Comparison of ENCODE assay signal across 8 cellular contexts in genomic region chr17:33520404-33521032, GRCh38.
A peak's percentile ranks its signal among the peaks of the same experiment; 100 is the strongest.
DNase-seq lines count a peak whose midpoint lies in the region; ATAC-seq, FAIRE-seq and TF ChIP-seq lines count a peak whose summit lies in the region.

No MANE protein-coding gene starts in this region.

- H2BK12ac ChIP-seq in H1 (ENCODE audit: low read depth, low read length): no peak overlapping the region

- H3K36me3 ChIP-seq in Karpas-422 (ENCODE audit: insufficient read depth, low read length) (no peaks in the 10 kb centered on the region), H1 (ENCODE audit: control insufficient read depth in 2 of 4, insufficient read depth in 4 of 4, low read length in 3 of 4) (no peaks in the 10 kb centered on the region), thyroid gland (no peaks in the 10 kb centered on the region)

- H3K79me2 ChIP-seq in Karpas-422 (ENCODE audit: low read length) (no peaks in the 10 kb centered on the region), H1 (ENCODE audit: control insufficient read depth in 1 of 2, insufficient read depth in 2 of 2, low read length in 2 of 2) (no peaks in the 10 kb centered on the region)

- H2AK5ac ChIP-seq in H1 (ENCODE audit: low read depth, low read length): no peak overlapping the region

- peak overlapping the region; percentile 19; the same call in 1 of the 2 replicates for H3K18ac ChIP-seq in H1 (ENCODE audit: extremely low read depth, low read length)

- H2BK5ac ChIP-seq in H1 (ENCODE audit: low read depth, low read length): no peak overlapping the region

- no peak overlapping the region for H2BK120ac ChIP-seq in H1 (replicated peaks; ENCODE audit: low read depth, low read length)

- peak; percentile 1 for DNase-seq in ELR (ENCODE audit: low read depth)
- DNase-seq in Karpas-422: peak; percentile 77
- DNase-seq in activated CD4-positive, alpha-beta T cell treated with anti-CD3 and anti-CD28 coated beads for 1 hour: peak; percentile 9
- peak; percentile 33 to 95 for DNase-seq in H1 (ENCODE audit: low read depth in 1 of 2, low spot score in 2 of 2)
- peak; percentile 44 for DNase-seq in myocyte (ENCODE audit: low read depth)
- DNase-seq in thyroid gland: peak; percentile 31

- TF ChIP-seq RAD21 in H1 (IDR thresholded peaks at IDR 0.05 in 1 of 2, conservative IDR thresholded peaks at IDR 0.05 in 1 of 2; ENCODE audit: low read depth in 2 of 2, low read length in 2 of 2): peak; percentile 69 to 73

- no peaks in the 10 kb centered on the region for H4K20me1 ChIP-seq in Karpas-422 (ENCODE audit: insufficient read depth, low read depth, low read length)
- H4K20me1 ChIP-seq in H1 (replicated peaks in 1 of 2; ENCODE audit: control insufficient read depth in 1 of 2, insufficient read depth in 2 of 2, low read length in 2 of 2): no peaks in the 10 kb centered on the region

- H3K9me2 ChIP-seq in Karpas-422 (replicated peaks; ENCODE audit: insufficient read depth, low read length): no peaks in the 10 kb centered on the region

- no peak overlapping the region for H2AFZ ChIP-seq in Karpas-422 (ENCODE audit: low read length)
- 0 out of 2 replicates have a peak overlapping the region, but pooled peaks have one; percentile 35 for H2AFZ ChIP-seq in H1 (ENCODE audit: low read length)

- no peak overlapping the region for H3K56ac ChIP-seq in H1 (replicated peaks; ENCODE audit: insufficient read length, low read depth, low read length)

- 31% methylated on average over 7 of the region's 7 CpGs; no CpG with 5 or more reads in 1 of the 2 experiments for WGBS in H1 (ENCODE audit: extremely low coverage in 1 of 2, insufficient coverage in 1 of 2, insufficient read length in 1 of 2, insufficient replicate concordance in 2 of 2, low coverage in 1 of 2, low lambda C conversion rate in 2 of 2, missing lambda C conversion rate in 1 of 2), 2 experiments
- WGBS in thyroid gland, 2 donors: 20 to 28% methylated on average over 4 to 7 of the region's 7 CpGs

- no peak overlapping the region for H2BK20ac ChIP-seq in H1 (ENCODE audit: low read length)

- no peak for TF ChIP-seq POLR2A in H1 (IDR thresholded peaks at IDR 0.05; ENCODE audit: control extremely low read depth in 1 of 2, low read depth in 2 of 2, low read length in 2 of 2)
- no peak for TF ChIP-seq POLR2A in thyroid gland (IDR thresholded peaks at IDR 0.05)

- H3K9ac ChIP-seq in Karpas-422 (ENCODE audit: low read length): no peak overlapping the region
- no peak overlapping the region for H3K9ac ChIP-seq in H1 (replicated peaks in 1 of 4; ENCODE audit: extremely low read depth in 1 of 4, low read depth in 3 of 4, low read length in 3 of 4)

- H3K9me3 ChIP-seq in Karpas-422 (ENCODE audit: low read length): no peaks in the 10 kb centered on the region
- H3K9me3 ChIP-seq in H1 (ENCODE audit: insufficient read depth in 2 of 2, low read depth in 1 of 2, low read length in 1 of 2): no peaks in the 10 kb centered on the region
- no peaks in the 10 kb centered on the region for H3K9me3 ChIP-seq in thyroid gland

- peaks cover 2% of the 10 kb centered on the region; the same call in 1 of the 2 replicates for H3K23me2 ChIP-seq in H1 (ENCODE audit: low read depth, low read length)

- no peak overlapping the region for H3K14ac ChIP-seq in H1 (ENCODE audit: insufficient read length)

- ATAC-seq in HG02678 (IDR thresholded peaks at IDR 0.05; ENCODE audit: unreplicated experiment) (no peak), GM21576 (IDR thresholded peaks at IDR 0.05; ENCODE audit: unreplicated experiment) (no peak)

- POLR2A ChIA-PET in H1 (lab: Charles Lee; ENCODE audit: partially characterized antibody): no interaction called here

- H3K4me1 ChIP-seq in Karpas-422 (ENCODE audit: low read length) (no peaks in the 10 kb centered on the region), H1 (replicated peaks in 1 of 4; ENCODE audit: control insufficient read depth in 3 of 4, insufficient read depth in 4 of 4, low read length in 3 of 4) (peaks cover 0 to 3% (median under 1%) of the 10 kb centered on the region in 4 experiments; a peak in 1 of 7 replicates), thyroid gland (no peaks in the 10 kb centered on the region)

- FAIRE-seq in H1 (lab: Jason Lieb, UNC): peak; percentile 62

- H4K91ac ChIP-seq in H1 (replicated peaks; ENCODE audit: insufficient read length, low read length): no peak overlapping the region

- H3K79me1 ChIP-seq in H1 (ENCODE audit: low read depth, low read length): no peaks in the 10 kb centered on the region

- no peak overlapping the region for H4K8ac ChIP-seq in H1 (ENCODE audit: extremely low read depth, insufficient read depth, low read length)

- H3K27me3 ChIP-seq in Karpas-422 (ENCODE audit: low read length): no peaks in the 10 kb centered on the region
- H3K27me3 ChIP-seq in H1 (replicated peaks in 1 of 4; ENCODE audit: control insufficient read depth in 3 of 4, extremely low read depth in 1 of 4, insufficient read depth in 3 of 4, low read length in 3 of 4): no peaks in the 10 kb centered on the region; a peak in 1 of 7 replicates
- H3K27me3 ChIP-seq in thyroid gland: no peaks in the 10 kb centered on the region

- H3K4ac ChIP-seq in H1 (replicated peaks; ENCODE audit: insufficient read length, low read depth, low read length): no peak overlapping the region

- intact Hi-C loops in thyroid gland (cut with DNase I): no loop called here

- CTCF ChIA-PET in H1 (lab: Charles Lee; ENCODE audit: partially characterized antibody): interaction anchor here (0.6 to 7.8 kb wide), 60 partner anchors 8 to 651 kb away, joined by 3 to 74 read pairs (median 4); partner anchors contain the start of gene ASIC2

- H3K4me3 ChIP-seq in Karpas-422 (ENCODE audit: low read length): no peak overlapping the region
- H3K4me3 ChIP-seq in H1 (ENCODE audit: extremely low read depth in 1 of 4, insufficient read depth in 2 of 4, low read depth in 3 of 4, low read length in 4 of 4): no peak overlapping the region
- H3K4me3 ChIP-seq in thyroid gland (replicated peaks in 1 of 3): no peak overlapping the region

- no peak overlapping the region for H3K27ac ChIP-seq in Karpas-422 (ENCODE audit: low read length)
- H3K27ac ChIP-seq in H1 (ENCODE audit: low read depth, low read length): no peak overlapping the region
- H3K27ac ChIP-seq in thyroid gland: no peak overlapping the region

- no peak overlapping the region for H4K5ac ChIP-seq in H1 (ENCODE audit: insufficient read length, low read depth, low read length)

- TF ChIP-seq EP300 in H1 (IDR thresholded peaks at IDR 0.05; ENCODE audit: borderline replicate concordance in 1 of 2, low read depth in 2 of 2, low read length in 2 of 2): no peak

- H3K4me2 ChIP-seq in Karpas-422 (ENCODE audit: low read depth, low read length, poor library complexity, severe bottlenecking) (no peak overlapping the region), H1 (ENCODE audit: insufficient read depth in 1 of 2, low read depth in 2 of 2, low read length in 2 of 2) (no peak overlapping the region)

- no peak overlapping the region for H3K23ac ChIP-seq in H1 (ENCODE audit: insufficient read length)

- no peak overlapping the region for H2BK15ac ChIP-seq in H1 (ENCODE audit: low read length)

- peak; percentile 81 to 87 (median 82) for TF ChIP-seq CTCF in H1 (IDR thresholded peaks at IDR 0.05; ENCODE audit: control extremely low read depth in 1 of 3, insufficient read depth in 1 of 3, low read depth in 1 of 3, low read length in 3 of 3)
- peak in 5 of 6 experiments; percentile 20 to 65 (median 29) for TF ChIP-seq CTCF in thyroid gland (IDR thresholded peaks at IDR 0.05)

TF ChIP-seq in H1, 55 proteins besides CTCF, POLR2A, EP300 and RAD21:
- no peak for TF ChIP-seq SRF (IDR thresholded peaks at IDR 0.05; ENCODE audit: low read depth, low read length)
- no peak for TF ChIP-seq ATF3 (IDR thresholded peaks at IDR 0.05; ENCODE audit: insufficient read depth, low read depth, low read length)
- no peak for TF ChIP-seq CTBP2 (IDR thresholded peaks at IDR 0.05; ENCODE audit: borderline replicate concordance, insufficient read depth, insufficient read length, low read length)
- no peak for TF ChIP-seq KDM5A (IDR thresholded peaks at IDR 0.05; ENCODE audit: low read length)
- no peak for TF ChIP-seq CEBPB (IDR thresholded peaks at IDR 0.05; ENCODE audit: low read depth, low read length)
- no peak for TF ChIP-seq SIRT6 (IDR thresholded peaks at IDR 0.05; ENCODE audit: low read length)
- no peak for TF ChIP-seq POLR2AphosphoS5 (IDR thresholded peaks at IDR 0.05; ENCODE audit: low read depth, low read length)
- no peak for TF ChIP-seq SUZ12 (IDR thresholded peaks at IDR 0.05; ENCODE audit: low read length)
- TF ChIP-seq HDAC2 (IDR thresholded peaks at IDR 0.05; ENCODE audit: borderline replicate concordance in 1 of 2, low read depth in 2 of 2, low read length in 2 of 2): no peak

Comparison
In these comparisons a context has a peak if more than half of its experiments do, and no peak if none do; other contexts are left out.
1. DNase-seq: peak in every context shown above with its lines; median percentile 77 in Karpas-422; 64 in H1; 44 in myocyte; 31 in thyroid gland; 9 in activated CD4-positive, alpha-beta T cell treated with anti-CD3 and anti-CD28 coated beads for 1 hour; 1 in ELR.